ENCODE assay signal across 9 cellular contexts in genomic region chr10:125629758-125630376, GRCh38. TPM values are rescaled to one million over a fixed set of nuclear protein-coding genes. Genes with fewer than 3 reads are reported as not detected.
DNase-seq lines count a peak whose midpoint lies in the region; ATAC-seq and TF ChIP-seq lines count a peak whose summit lies in the region.
"Had no signal": no experiment of that assay in that cellular context is flagged by ENCODE, and none has a peak within 500 bp of the region (broad histone marks: within the 10 kb centered on the region; RNA-seq: fewer than 3 reads in every experiment).

No MANE protein-coding gene starts in this region.

- no peak overlapping the region for H3K4me3 ChIP-seq in DOHH2 (ENCODE audit: low read length)
- no peak overlapping the region for H3K4me3 ChIP-seq in fibroblast of lung (replicated peaks in 1 of 4; ENCODE audit: control extremely low read depth in 1 of 4, insufficient read depth in 1 of 4, low read depth in 3 of 4, low read length in 4 of 4)
- no peak overlapping the region for H3K4me3 ChIP-seq in tibial nerve

- no peak for TF ChIP-seq EP300 in tibial nerve (IDR thresholded peaks at IDR 0.05)

- H3K4me1 ChIP-seq in DOHH2 (ENCODE audit: control insufficient read depth, low read length): no peaks in the 10 kb centered on the region
- no peaks in the 10 kb centered on the region for H3K4me1 ChIP-seq in fibroblast of lung (ENCODE audit: control insufficient read depth, extremely low read depth, insufficient read depth, low read length)
- H3K4me1 ChIP-seq in tibial nerve: no peaks in the 10 kb centered on the region

- H3K36me3 ChIP-seq in DOHH2 (ENCODE audit: control insufficient read depth, low read length) (no peaks in the 10 kb centered on the region), fibroblast of lung (ENCODE audit: control insufficient read depth, insufficient read depth, low read length) (no peaks in the 10 kb centered on the region), tibial nerve (no peaks in the 10 kb centered on the region)

- H2AFZ ChIP-seq in fibroblast of lung (ENCODE audit: low read length): no peak overlapping the region

- H4K20me1 ChIP-seq in DOHH2 (ENCODE audit: control insufficient read depth, insufficient read depth, low read depth, low read length) (no peaks in the 10 kb centered on the region), fibroblast of lung (ENCODE audit: control insufficient read depth, extremely low read depth, insufficient read depth, low read length) (no peaks in the 10 kb centered on the region)

- H3K9me3 ChIP-seq in DOHH2 (ENCODE audit: control insufficient read depth, insufficient read depth, low read length): no peaks in the 10 kb centered on the region
- H3K9me3 ChIP-seq in fibroblast of lung (ENCODE audit: control insufficient read depth, insufficient read depth, low read depth, low read length): no peaks in the 10 kb centered on the region
- H3K9me3 ChIP-seq in tibial nerve: no peaks in the 10 kb centered on the region

- peak; percentile 57 for TF ChIP-seq CTCF in DOHH2 (IDR thresholded peaks at IDR 0.05; ENCODE audit: low read depth, low read length, poor library complexity, severe bottlenecking)
- TF ChIP-seq CTCF in fibroblast of lung (conservative IDR thresholded peaks at IDR 0.05 in 1 of 2, IDR thresholded peaks at IDR 0.05 in 1 of 2; ENCODE audit: low read depth in 1 of 2, low read length in 2 of 2): peak; percentile 14 to 42
- no peak for TF ChIP-seq CTCF in tibial nerve (IDR thresholded peaks at IDR 0.05)

- peak; percentile 57 for ATAC-seq in HG03175 (IDR thresholded peaks at IDR 0.05; ENCODE audit: unreplicated experiment)
- no peak for ATAC-seq in GM21390 (IDR thresholded peaks at IDR 0.05; ENCODE audit: unreplicated experiment)

- H3K27me3 ChIP-seq in DOHH2 (ENCODE audit: control insufficient read depth, low read length): no peaks in the 10 kb centered on the region
- no peaks in the 10 kb centered on the region for H3K27me3 ChIP-seq in fibroblast of lung (ENCODE audit: control insufficient read depth, insufficient read depth, low read length)
- no peaks in the 10 kb centered on the region for H3K27me3 ChIP-seq in tibial nerve

- DNase-seq in OCI-M1 (lab: John Stamatoyannopoulos, UW) (peak; percentile 83), fibroblast of lung (ENCODE audit: low read depth in 2 of 2) (peak; percentile 35 to 61), tibial nerve (ENCODE audit: low spot score in 2 of 2) (no peak), putamen (ENCODE audit: low spot score) (no peak)
- DNase-seq in stimulated activated CD4-positive, alpha-beta T cell treated with anti-CD3 and anti-CD28 coated beads, Interleukin-4, amount 100 ng/mL, for 1 hour: no peak

- H3K4me2 ChIP-seq in DOHH2 (ENCODE audit: low read length): no peak overlapping the region
- H3K4me2 ChIP-seq in fibroblast of lung (ENCODE audit: extremely low read depth, insufficient read depth, low read length): no peak overlapping the region

- H3K79me2 ChIP-seq in DOHH2 (ENCODE audit: control insufficient read depth, low read length) (no peaks in the 10 kb centered on the region), fibroblast of lung (ENCODE audit: control insufficient read depth, insufficient read depth, low read length) (no peaks in the 10 kb centered on the region)

- H3K27ac ChIP-seq in DOHH2 (ENCODE audit: low read depth, low read length): no peak overlapping the region
- no peak overlapping the region for H3K27ac ChIP-seq in fibroblast of lung (ENCODE audit: insufficient read depth, low read length)
- H3K27ac ChIP-seq in tibial nerve: no peak overlapping the region

- 86 to 88% methylated on average over 3 of the region's 3 CpGs for WGBS in tibial nerve, 2 donors

- H3K9me2 ChIP-seq in DOHH2 (replicated peaks; ENCODE audit: control insufficient read depth, low read length): no peaks in the 10 kb centered on the region

- H3K9ac ChIP-seq in fibroblast of lung (ENCODE audit: insufficient read depth, low read length): no peak overlapping the region

- H3F3A ChIP-seq in DOHH2 (ENCODE audit: control insufficient read depth, insufficient read depth): no peaks in the 10 kb centered on the region

- TF ChIP-seq POLR2A in tibial nerve (IDR thresholded peaks at IDR 0.05): no peak

RNA-seq across cellular contexts. Expression of gene TEX36, which starts 53.1 kb away (rescaled TPM):
- total RNA-seq in fibroblast of lung (not detected in 2 replicates), tibial nerve (not detected)
- polyA plus RNA-seq in fibroblast of lung: 0.32 TPM in 1 of 2 replicates, not detected in the other
- polyA plus RNA-seq in fibroblast of lung (2012): not detected in 2 replicates
- polyA minus RNA-seq in fibroblast of lung (ENCODE audit: low replicate concordance): not detected in 2 replicates
- total RNA-seq: mononuclear cell had no signal

Comparison
In these comparisons a context has a peak if more than half of its experiments do, and no peak if none do; other contexts are left out.
1. CTCF ChIP-seq: peak in DOHH2 (single experiment) and fibroblast of lung (2 of 2); none in tibial nerve (0 of 5).
2. DNase-seq: peak in OCI-M1 (single experiment) and fibroblast of lung (2 of 2); none in tibial nerve (0 of 2), stimulated activated CD4-positive, alpha-beta T cell treated with anti-CD3 and anti-CD28 coated beads, Interleukin-4, amount 100 ng/mL, for 1 hour (single experiment) and putamen (single experiment).